In genomic region chr15:81030368-81030739, GRCh38 we compare ENCODE assay signal across 2 cellular contexts.
TF ChIP-seq lines count a peak whose summit lies in the region.

No MANE protein-coding gene starts in this region.

TF ChIP-seq in K562, 482 proteins besides CTCF, POLR2A, EP300 and RAD21 (continued from another document):
- no peak for TF ChIP-seq MIER1 (IDR thresholded peaks at IDR 0.05; ENCODE audit: low read depth)
- TF ChIP-seq SPI1 (IDR thresholded peaks at IDR 0.05; ENCODE audit: borderline replicate concordance, low read depth, low read length) = peak; percentile 56; the same call in 1 of the 2 replicates
- no peak for TF ChIP-seq ID3 (CRISPR knock-in tag; IDR thresholded peaks at IDR 0.05)
- no peak for TF ChIP-seq ID3 (tag; IDR thresholded peaks at IDR 0.05)
- TF ChIP-seq SIRT6 (IDR thresholded peaks at IDR 0.05; ENCODE audit: low read depth, low read length) = no peak

TF ChIP-seq in WTC11, 78 proteins besides CTCF, POLR2A, EP300 and RAD21 (continued from another document):
- no peak for TF ChIP-seq ZNF138 (CRISPR knock-in tag; conservative IDR thresholded peaks at IDR 0.05)
- TF ChIP-seq ZNF416 (CRISPR knock-in tag; IDR thresholded peaks at IDR 0.05) = no peak
- TF ChIP-seq ZNF263 (CRISPR knock-in tag; IDR thresholded peaks at IDR 0.05; ENCODE audit: low read depth) = no peak
- TF ChIP-seq CBFB (CRISPR knock-in tag; IDR thresholded peaks at IDR 0.05; ENCODE audit: low read depth) = no peak
- TF ChIP-seq MLX (CRISPR knock-in tag; IDR thresholded peaks at IDR 0.05) = no peak
- no peak for TF ChIP-seq GABPB1 (CRISPR knock-in tag; IDR thresholded peaks at IDR 0.05)
- TF ChIP-seq ATF3 (CRISPR knock-in tag; conservative IDR thresholded peaks at IDR 0.05) = no peak
- no peak for TF ChIP-seq OVOL2 (CRISPR knock-in tag; IDR thresholded peaks at IDR 0.05; ENCODE audit: borderline replicate concordance)
- no peak for TF ChIP-seq NR3C1 (CRISPR knock-in tag; conservative IDR thresholded peaks at IDR 0.05; ENCODE audit: low read depth)
- no peak for TF ChIP-seq CREM (CRISPR knock-in tag; IDR thresholded peaks at IDR 0.05)
- no peak for TF ChIP-seq GRHL2 (CRISPR knock-in tag; IDR thresholded peaks at IDR 0.05; ENCODE audit: insufficient replicate concordance, severe bottlenecking)
